In genomic region chr3:69724722-69725435, GRCh38 we compare ENCODE assay signal across 23 cellular contexts. TPM values are rescaled to one million over a fixed set of nuclear protein-coding genes. Genes with fewer than 3 reads are reported as not detected.
DNase-seq lines count a peak whose midpoint lies in the region; ATAC-seq, FAIRE-seq and TF ChIP-seq lines count a peak whose summit lies in the region.
"Had no signal": no experiment of that assay in that cellular context is flagged by ENCODE, and none has a peak within 500 bp of the region (broad histone marks: within the 10 kb centered on the region; RNA-seq: fewer than 3 reads in every experiment).

No MANE protein-coding gene starts in this region.

- no peak for FAIRE-seq in urothelium cell line (lab: Jason Lieb, UNC)
- FAIRE-seq: A204.1, GM12878, islet of Langerhans had no signal

- H3K36me3 ChIP-seq in right atrium auricular region, result no peaks in the 10 kb centered on the region
- H3K36me3 ChIP-seq: BLaER1 treated with 17β-estradiol and CSF1 and Interleukin-3, amounts not matched to agents 10 nM and 100 nM; HAP-1 had no signal

- H3K4me3 Mint-ChIP-seq in endothelial cell (ENCODE audit: unreplicated experiment), result no peak overlapping the region
- H3K4me3 Mint-ChIP-seq in natural killer cell treated with Interleukin-12 subunit alpha and Interleukin-12 subunit beta and Interleukin-15 and Interleukin-18, amount 100 ng/mL, for 72 hours, result no peak overlapping the region
- H3K4me3 Mint-ChIP-seq: natural killer cell; T-helper 2 cell treated with Interferon-gamma antibody and Interleukin-4, amounts not matched to agents 5 μg/mL and 100 μg/mL, for 36 hours had no signal

- peaks cover 4% of the 10 kb centered on the region for H3K27me3 Mint-ChIP-seq in endothelial cell (ENCODE audit: unreplicated experiment)
- H3K27me3 Mint-ChIP-seq in natural killer cell treated with Interleukin-12 subunit alpha and Interleukin-12 subunit beta and Interleukin-15 and Interleukin-18, amount 100 ng/mL, for 72 hours, result peaks cover 0 to 2% of the 10 kb centered on the region in 2 donors

- no peak overlapping the region for H3K4me3 ChIP-seq in right atrium auricular region
- H3K4me3 ChIP-seq: BLaER1 treated with 17β-estradiol and CSF1 and Interleukin-3, amounts not matched to agents 10 nM and 100 nM; GM12878; HAP-1; PC-9 had no signal

- peaks cover 11% of the 10 kb centered on the region for H3K4me1 Mint-ChIP-seq in endothelial cell (ENCODE audit: unreplicated experiment)
- H3K4me1 Mint-ChIP-seq in natural killer cell treated with Interleukin-12 subunit alpha and Interleukin-12 subunit beta and Interleukin-15 and Interleukin-18, amount 100 ng/mL, for 72 hours (ENCODE audit: low read depth in 2 of 2), result no peaks in the 10 kb centered on the region
- H3K4me1 Mint-ChIP-seq: natural killer cell had no signal

- H3K9me3 Mint-ChIP-seq in endothelial cell (ENCODE audit: unreplicated experiment), result no peaks in the 10 kb centered on the region
- no peaks in the 10 kb centered on the region for H3K9me3 Mint-ChIP-seq in natural killer cell treated with Interleukin-12 subunit alpha and Interleukin-12 subunit beta and Interleukin-15 and Interleukin-18, amount 100 ng/mL, for 72 hours
- H3K9me3 Mint-ChIP-seq: T-helper 2 cell treated with Interferon-gamma antibody and Interleukin-4, amounts not matched to agents 5 μg/mL and 100 μg/mL, for 36 hours had no signal

- no peak for DNase-seq in Right ventricle myocardium inferior (ENCODE audit: missing footprints)
- DNase-seq in right atrium auricular region (ENCODE audit: low spot score), result no peak
- peak; percentile 97 for DNase-seq in amniotic epithelial cell (ENCODE audit: low read depth)
- no peak for DNase-seq in left ventricle myocardium superior
- DNase-seq in urothelium cell line (ENCODE audit: low spot score), result peak; percentile 9
- no peak for DNase-seq in endothelial cell (ENCODE audit: low spot score)
- no peak for DNase-seq in natural killer cell treated with Interleukin-12 subunit alpha and Interleukin-12 subunit beta and Interleukin-15 and Interleukin-18, amount 100 ng/mL, for 72 hours (ENCODE audit: low spot score)
- no peak for DNase-seq in NCI-H524 (lab: John Stamatoyannopoulos, UW)
- DNase-seq: caudate nucleus; DMS 273 treated with DMSO at 0.1 percent for 48 hours; glutamatergic neuron; mammary epithelial cell; natural killer cell; NCI-H748 treated with DMSO at 0.1 percent for 48 hours; PC-9; stimulated activated CD4-positive, alpha-beta T cell treated with anti-CD3 and anti-CD28 coated beads, Interleukin-4, amount 100 ng/mL, for 24 hours had no signal

- no peaks in the 10 kb centered on the region for H3K9me3 ChIP-seq in right atrium auricular region
- H3K9me3 ChIP-seq: BLaER1 treated with 17β-estradiol and CSF1 and Interleukin-3, amounts not matched to agents 10 nM and 100 nM; HAP-1 had no signal

- H3K36me3 Mint-ChIP-seq in endothelial cell (ENCODE audit: low read depth, unreplicated experiment), result no peaks in the 10 kb centered on the region
- no peaks in the 10 kb centered on the region for H3K36me3 Mint-ChIP-seq in natural killer cell treated with Interleukin-12 subunit alpha and Interleukin-12 subunit beta and Interleukin-15 and Interleukin-18, amount 100 ng/mL, for 72 hours
- H3K36me3 Mint-ChIP-seq: natural killer cell had no signal

- H3K4me1 ChIP-seq in right atrium auricular region, result peaks cover 0 to 8% of the 10 kb centered on the region in 2 donors

- peak overlapping the region in 1 of 2 donors; percentile 65 for H3K27ac ChIP-seq in right atrium auricular region
- H3K27ac ChIP-seq: BLaER1 treated with 17β-estradiol and CSF1 and Interleukin-3, amounts not matched to agents 10 nM and 100 nM; PC-9 had no signal

- no peak overlapping the region for H3K27ac Mint-ChIP-seq in endothelial cell (ENCODE audit: unreplicated experiment)
- H3K27ac Mint-ChIP-seq in natural killer cell treated with Interleukin-12 subunit alpha and Interleukin-12 subunit beta and Interleukin-15 and Interleukin-18, amount 100 ng/mL, for 72 hours, result no peak overlapping the region
- H3K27ac Mint-ChIP-seq: natural killer cell; T-helper 2 cell treated with Interferon-gamma antibody and Interleukin-4, amounts not matched to agents 5 μg/mL and 100 μg/mL, for 36 hours had no signal

- TF ChIP-seq CTCF in right atrium auricular region (IDR thresholded peaks at IDR 0.05) (no peak), endothelial cell (IDR thresholded peaks at IDR 0.05; ENCODE audit: unreplicated experiment) (no peak)

- H3K27me3 ChIP-seq in right atrium auricular region, result no peaks in the 10 kb centered on the region
- H3K27me3 ChIP-seq: BLaER1 treated with 17β-estradiol and CSF1 and Interleukin-3, amounts not matched to agents 10 nM and 100 nM had no signal

- ATAC-seq in Right ventricle myocardium inferior (peak; percentile 82), left ventricle myocardium superior (peak; percentile 84)
- ATAC-seq in natural killer cell treated with Interleukin-12 subunit alpha and Interleukin-12 subunit beta and Interleukin-15 and Interleukin-18, amount 100 ng/mL, for 72 hours, result no peak
- ATAC-seq: esophagus mucosa, GM12878, natural killer cell had no signal

- intact Hi-C loops in Right ventricle myocardium inferior (cut with DNase I) (no loop called here), left ventricle myocardium superior (cut with micrococcal nuclease) (no loop called here)

RNA-seq across cellular contexts. Expression of gene MITF, which starts 14.4 kb away (rescaled TPM):
- 71.0 TPM for total RNA-seq in Right ventricle myocardium inferior
- total RNA-seq in right atrium auricular region, result 10 to 100 TPM; 47.6 to 68.6 TPM
- 69.4 TPM for total RNA-seq in left ventricle myocardium superior
- 1.7 TPM for total RNA-seq in endothelial cell (ENCODE audit: unreplicated experiment)
- total RNA-seq in natural killer cell treated with Interleukin-12 subunit alpha and Interleukin-12 subunit beta and Interleukin-15 and Interleukin-18, amount 100 ng/mL, for 72 hours, result under 1 TPM in 1 of 2 donors, not detected in 1; 0.28 TPM

Comparison
In these comparisons a context has a peak if more than half of its experiments do, and no peak if none do; other contexts are left out.
1. ATAC-seq: peak in Right ventricle myocardium inferior (single experiment) and left ventricle myocardium superior (single experiment); none in natural killer cell treated with Interleukin-12 subunit alpha and Interleukin-12 subunit beta and Interleukin-15 and Interleukin-18, amount 100 ng/mL, for 72 hours (0 of 2).
2. DNase-seq: peak in amniotic epithelial cell (single experiment) and urothelium cell line (single experiment); none in Right ventricle myocardium inferior (single experiment), right atrium auricular region (single experiment), left ventricle myocardium superior (single experiment), endothelial cell (single experiment), natural killer cell treated with Interleukin-12 subunit alpha and Interleukin-12 subunit beta and Interleukin-15 and Interleukin-18, amount 100 ng/mL, for 72 hours (single experiment) and NCI-H524 (0 of 2).
3. RNA of gene MITF, which starts 14.4 kb away (total RNA-seq): 71.0 TPM in Right ventricle myocardium inferior (single experiment), 69.4 TPM in left ventricle myocardium superior (single experiment) and 47.6 to 68.6 TPM in right atrium auricular region; 1.7 TPM in endothelial cell (single experiment) and 0.28 TPM in natural killer cell treated with Interleukin-12 subunit alpha and Interleukin-12 subunit beta and Interleukin-15 and Interleukin-18, amount 100 ng/mL, for 72 hours; every median in the first group is over 10 times any median in the second.